Comparison of ENCODE assay signal across 8 cellular contexts in the genomic region with DNA sequence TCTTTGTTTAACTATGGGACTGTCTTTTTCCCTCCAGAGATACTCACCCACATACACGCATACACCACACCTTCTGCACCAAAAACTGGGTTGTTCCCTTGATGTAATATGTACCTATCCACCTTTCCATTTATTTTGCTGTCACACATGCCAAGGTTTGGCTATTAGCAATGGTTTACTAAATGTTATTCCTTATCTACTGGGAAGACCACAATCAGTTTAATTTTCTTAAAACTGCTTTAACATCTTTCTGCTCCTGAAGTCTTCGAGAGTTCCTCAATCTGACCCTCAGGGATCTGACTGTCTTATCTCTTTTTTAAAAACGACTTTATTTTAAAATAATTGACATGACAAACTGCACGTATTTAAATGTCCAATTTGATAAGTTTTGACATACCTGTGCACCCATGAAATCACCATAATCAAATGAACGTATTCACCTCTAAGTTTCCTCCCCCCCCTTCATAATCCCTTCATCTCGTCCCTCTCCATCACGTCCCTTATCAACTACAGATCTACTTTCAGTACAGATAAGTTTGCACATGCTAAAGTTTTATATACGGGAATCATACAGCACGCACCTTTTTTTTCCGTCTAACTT. TPM values are rescaled to one million over a fixed set of nuclear protein-coding genes. Genes with fewer than 3 reads are reported as not detected.
DNase-seq lines count a peak whose midpoint lies in the region; ATAC-seq, FAIRE-seq and TF ChIP-seq lines count a peak whose summit lies in the region.

No MANE protein-coding gene starts in this region.

- CTCF ChIA-PET in A549 (lab: Yijun Ruan, JAX) = interaction anchor here (1.1 to 2.3 kb wide), 3 partner anchors 11 to 198 kb away, joined by 4 to 8 read pairs (median 7); no protein-coding TSS in a partner anchor
- CTCF ChIA-PET in activated CD8-positive, alpha-beta T cell treated with anti-CD3 and anti-CD28 coated beads for 36 hours (lab: Charles Lee) = no interaction called here

- H3K4me3 ChIP-seq in A549 (peak overlapping the region; percentile 71), iPS-20b (ENCODE audit: low read length) (peak overlapping the region; percentile 100)

- H3K4me2 ChIP-seq in A549 = peak overlapping the region; percentile 82

- FAIRE-seq in A549 (lab: Jason Lieb, UNC) = no peak

- TF ChIP-seq POLR2A in A549 (IDR thresholded peaks at IDR 0.05; ENCODE audit: low read length) = no peak

- no peak for TF ChIP-seq CTCF in A549 (IDR thresholded peaks at IDR 0.05)
- TF ChIP-seq CTCF in activated CD8-positive, alpha-beta T cell treated with anti-CD3 and anti-CD28 coated beads for 36 hours (IDR thresholded peaks at IDR 0.05) = no peak

- H3K9me3 ChIP-seq in A549 (no peaks in the 10 kb centered on the region), iPS-20b (ENCODE audit: insufficient read depth, low read depth, low read length) (no peaks in the 10 kb centered on the region)

- peak overlapping the region; percentile 85 to 93 for H3K27ac ChIP-seq in A549
- no peak overlapping the region for H3K27ac ChIP-seq in iPS-20b (ENCODE audit: low read length)
- peak overlapping the region; percentile 76 for H3K27ac ChIP-seq in temporal lobe (ENCODE audit: low read depth, low read length)

- no peaks in the 10 kb centered on the region for H3K27me3 ChIP-seq in iPS-20b (ENCODE audit: insufficient read depth, low read length)

- H3K4me3 Mint-ChIP-seq in activated CD8-positive, alpha-beta T cell treated with anti-CD3 and anti-CD28 coated beads for 36 hours = peak overlapping the region; percentile 89

- ATAC-seq in A549 = peak; percentile 8 to 23; a peak in 5 of 6 replicates
- peak; percentile 3 for ATAC-seq in GM21619 (IDR thresholded peaks at IDR 0.05; ENCODE audit: unreplicated experiment)
- no peak for ATAC-seq in activated CD8-positive, alpha-beta T cell treated with anti-CD3 and anti-CD28 coated beads for 36 hours

- peaks cover 37% of the 10 kb centered on the region for H3K4me1 Mint-ChIP-seq in activated CD8-positive, alpha-beta T cell treated with anti-CD3 and anti-CD28 coated beads for 36 hours (ENCODE audit: low read depth)

- peaks cover 15% of the 10 kb centered on the region for H3K36me3 ChIP-seq in iPS-20b (ENCODE audit: insufficient read depth, low read depth, low read length)

- peak overlapping the region; percentile 99 for H3K9ac ChIP-seq in iPS-20b (ENCODE audit: low read depth, low read length)

- WGBS in A549 (ENCODE audit: missing lambda C conversion rate) = 57% methylated on average over 10 of the region's 10 CpGs

- no peak for DNase-seq in A549 (ENCODE audit: low read depth in 1 of 2, low spot score in 1 of 2)
- no peak for DNase-seq in activated CD8-positive, alpha-beta T cell treated with anti-CD3 and anti-CD28 coated beads for 36 hours
- DNase-seq in ecto neural progenitor cell (ENCODE audit: low spot score) = no peak
- DNase-seq in pons (ENCODE audit: low spot score) = no peak
- no peak for DNase-seq in islet precursor cell

- H3K36me3 Mint-ChIP-seq in activated CD8-positive, alpha-beta T cell treated with anti-CD3 and anti-CD28 coated beads for 36 hours (ENCODE audit: low read depth) = peaks cover 33% of the 10 kb centered on the region

- no peak for TF ChIP-seq EP300 in A549 (IDR thresholded peaks at IDR 0.05)

- no peaks in the 10 kb centered on the region for H3K9me3 Mint-ChIP-seq in activated CD8-positive, alpha-beta T cell treated with anti-CD3 and anti-CD28 coated beads for 36 hours

- peaks cover 22% of the 10 kb centered on the region for H3K4me1 ChIP-seq in A549
- H3K4me1 ChIP-seq in iPS-20b (ENCODE audit: insufficient read depth, low read length) = peaks cover 2% of the 10 kb centered on the region; the same call in 1 of the 2 replicates

- no peak for TF ChIP-seq RAD21 in A549 (conservative IDR thresholded peaks at IDR 0.05 in 1 of 2, IDR thresholded peaks at IDR 0.05 in 1 of 2)

- intact Hi-C loops in activated CD8-positive, alpha-beta T cell treated with anti-CD3 and anti-CD28 coated beads for 36 hours (cut with micrococcal nuclease) = loop anchor here (5.0 kb wide), 2 partner anchors 75 to 220 kb away; partner anchors contain the start of gene AP4E1

- POLR2A ChIA-PET in A549 (lab: Yijun Ruan, JAX) = interaction anchor here (1.3 to 1.9 kb wide), 4 partner anchors 11 to 332 kb away, joined by 3 to 7 read pairs (median 6); partner anchors contain the start of gene GABPB1
- POLR2A ChIA-PET in activated CD8-positive, alpha-beta T cell treated with anti-CD3 and anti-CD28 coated beads for 36 hours (lab: Charles Lee) = interaction anchor here (0.7 to 1.6 kb wide), 4 partner anchors 15 to 198 kb away, joined by 3 to 5 read pairs (median 3); no protein-coding TSS in a partner anchor

- no peaks in the 10 kb centered on the region for H3K27me3 Mint-ChIP-seq in activated CD8-positive, alpha-beta T cell treated with anti-CD3 and anti-CD28 coated beads for 36 hours

- H3K27ac Mint-ChIP-seq in activated CD8-positive, alpha-beta T cell treated with anti-CD3 and anti-CD28 coated beads for 36 hours = peak overlapping the region; percentile 100

TF ChIP-seq in A549, 52 proteins besides CTCF, POLR2A, EP300 and RAD21:
- TF ChIP-seq ATOH8 (CRISPR knock-in tag; IDR thresholded peaks at IDR 0.05; ENCODE audit: low read depth) = no peak
- TF ChIP-seq FOXS1 (CRISPR knock-in tag; IDR thresholded peaks at IDR 0.05) = no peak
- no peak for TF ChIP-seq ZC3H11A (IDR thresholded peaks at IDR 0.05)
- no peak for TF ChIP-seq MAZ (IDR thresholded peaks at IDR 0.05; ENCODE audit: borderline replicate concordance, low read depth, low read length)
- TF ChIP-seq ZFP36 (IDR thresholded peaks at IDR 0.05; ENCODE audit: borderline replicate concordance, partially characterized antibody) = no peak
- no peak for TF ChIP-seq CBX8 (IDR thresholded peaks at IDR 0.05)
- TF ChIP-seq POLR2AphosphoS2 (conservative IDR thresholded peaks at IDR 0.05; ENCODE audit: low read length) = no peak
- TF ChIP-seq USF2 (IDR thresholded peaks at IDR 0.05) = no peak
- TF ChIP-seq BHLHE40 (IDR thresholded peaks at IDR 0.05; ENCODE audit: low read depth, low read length) = no peak
- TF ChIP-seq, protein P1, sequence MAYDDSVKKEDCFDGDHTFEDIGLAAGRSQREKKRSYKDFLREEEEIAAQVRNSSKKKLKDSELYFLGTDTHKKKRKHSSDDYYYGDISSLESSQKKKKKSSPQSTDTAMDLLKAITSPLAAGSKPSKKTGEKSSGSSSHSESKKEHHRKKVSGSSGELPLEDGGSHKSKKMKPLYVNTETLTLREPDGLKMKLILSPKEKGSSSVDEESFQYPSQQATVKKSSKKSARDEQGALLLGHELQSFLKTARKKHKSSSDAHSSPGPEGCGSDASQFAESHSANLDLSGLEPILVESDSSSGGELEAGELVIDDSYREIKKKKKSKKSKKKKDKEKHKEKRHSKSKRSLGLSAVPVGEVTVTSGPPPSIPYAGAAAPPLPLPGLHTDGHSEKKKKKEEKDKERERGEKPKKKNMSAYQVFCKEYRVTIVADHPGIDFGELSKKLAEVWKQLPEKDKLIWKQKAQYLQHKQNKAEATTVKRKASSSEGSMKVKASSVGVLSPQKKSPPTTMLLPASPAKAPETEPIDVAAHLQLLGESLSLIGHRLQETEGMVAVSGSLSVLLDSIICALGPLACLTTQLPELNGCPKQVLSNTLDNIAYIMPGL (CRISPR knock-in tag; IDR thresholded peaks at IDR 0.05; ENCODE audit: borderline replicate concordance) = no peak
- no peak for TF ChIP-seq GATA3 (IDR thresholded peaks at IDR 0.05; ENCODE audit: borderline replicate concordance)
- TF ChIP-seq KDM1A (IDR thresholded peaks at IDR 0.05; ENCODE audit: low read depth) = no peak
- TF ChIP-seq TFCP2L1 (CRISPR knock-in tag; IDR thresholded peaks at IDR 0.05) = no peak
- TF ChIP-seq EHMT2 (IDR thresholded peaks at IDR 0.05; ENCODE audit: low read depth) = no peak
- TF ChIP-seq RFX5 (IDR thresholded peaks at IDR 0.05) = no peak
- no peak for TF ChIP-seq MAFK (IDR thresholded peaks at IDR 0.05; ENCODE audit: partially characterized antibody)
- no peak for TF ChIP-seq RARB (CRISPR knock-in tag; IDR thresholded peaks at IDR 0.05)
- no peak for TF ChIP-seq HES2 (IDR thresholded peaks at IDR 0.05)
- TF ChIP-seq NFE2L2 (conservative IDR thresholded peaks at IDR 0.05; ENCODE audit: low read length) = no peak

RNA-seq across cellular contexts. Expression of gene TRPM7, which starts 0.8 kb away (rescaled TPM):
- polyA plus RNA-seq in A549 (2011; rRNA removed) = 39.2 and 47.8 TPM in 2 replicates
- polyA plus RNA-seq in A549 (2012; cell fraction: cytosol; rRNA removed) = 6.8 and 7.2 TPM in 2 replicates
- polyA plus RNA-seq in A549 (2012; cell fraction: nucleus; rRNA removed) = 6.1 and 11.0 TPM in 2 replicates
- polyA plus RNA-seq in A549 (2017; fragmentation: RNase III; extraction: RNeasy Plus Mini Kit Qiagen cat#74134 plus additional on column Dnase treatment) = 25.7 to 28.9 TPM (median 27.3 TPM) in 3 replicates
- polyA minus RNA-seq in A549 (2011; rRNA and poly(A)+ RNA removed) = 21.0 and 24.5 TPM in 2 replicates
- 10 to 100 TPM; 38.2 to 38.8 TPM for total RNA-seq in activated CD8-positive, alpha-beta T cell treated with anti-CD3 and anti-CD28 coated beads for 36 hours
- 37.9 TPM for total RNA-seq in temporal lobe
